ENCODE assay signal across 17 cellular contexts in genomic region chr7:70131807-70132565, GRCh38.
DNase-seq lines count a peak whose midpoint lies in the region; ATAC-seq and TF ChIP-seq lines count a peak whose summit lies in the region.
"Had no signal": no experiment of that assay in that cellular context is flagged by ENCODE, and none has a peak within 500 bp of the region (broad histone marks: within the 10 kb centered on the region; RNA-seq: fewer than 3 reads in every experiment).

No MANE protein-coding gene starts in this region.

- no peaks in the 10 kb centered on the region for H3K27me3 ChIP-seq in mesendoderm (ENCODE audit: insufficient read depth, low read length, poor library complexity)
- H3K27me3 ChIP-seq: gastrocnemius medialis, right atrium auricular region, suprapubic skin had no signal

- H3K79me2 ChIP-seq in mesendoderm (ENCODE audit: control insufficient read depth, insufficient read depth, low read length): no peaks in the 10 kb centered on the region

- H3K27ac ChIP-seq in mesendoderm (ENCODE audit: low read depth, low read length): no peak overlapping the region
- H3K27ac ChIP-seq: gastrocnemius medialis, right atrium auricular region, suprapubic skin had no signal

- no peak overlapping the region for H3K4ac ChIP-seq in mesendoderm (ENCODE audit: low read depth, low read length)

- H3K36me3 Mint-ChIP-seq in mesothelial cell of epicardium: peaks cover 12% of the 10 kb centered on the region
- H3K36me3 Mint-ChIP-seq in activated CD4-positive, alpha-beta T cell treated with anti-CD3 and anti-CD28 coated beads for 36 hours (ENCODE audit: low read depth): no peaks in the 10 kb centered on the region
- H3K36me3 Mint-ChIP-seq in activated T-helper 2 cell treated with anti-CD3 and anti-CD28 coated beads, Interferon-gamma antibody, Interleukin-2, Interleukin-4, amounts not matched to agents 10 μg/mL and 5 μg/mL and 100 μg/mL, durations not matched to agents 14 hours and 24 hours and 36 hours (ENCODE audit: low read depth): no peaks in the 10 kb centered on the region

- H3K9ac ChIP-seq in mesendoderm (ENCODE audit: low read length): no peak overlapping the region

- no peaks in the 10 kb centered on the region for H3K4me1 ChIP-seq in mesendoderm (ENCODE audit: control insufficient read depth, low read depth, low read length)
- H3K4me1 ChIP-seq: right atrium auricular region, suprapubic skin had no signal

- H2BK120ac ChIP-seq in mesendoderm (ENCODE audit: low read depth, low read length): no peak overlapping the region

- H3K4me1 Mint-ChIP-seq in mesothelial cell of epicardium: peaks cover 29% of the 10 kb centered on the region
- H3K4me1 Mint-ChIP-seq in activated CD4-positive, alpha-beta T cell treated with anti-CD3 and anti-CD28 coated beads for 36 hours: no peaks in the 10 kb centered on the region
- no peaks in the 10 kb centered on the region for H3K4me1 Mint-ChIP-seq in activated T-helper 2 cell treated with anti-CD3 and anti-CD28 coated beads, Interferon-gamma antibody, Interleukin-2, Interleukin-4, amounts not matched to agents 10 μg/mL and 5 μg/mL and 100 μg/mL, durations not matched to agents 14 hours and 24 hours and 36 hours (ENCODE audit: low read depth)
- H3K4me1 Mint-ChIP-seq: activated B cell treated with CpG ODN at 0.5 μM for 24 hours had no signal

- DNase-seq in DMS153 (lab: John Stamatoyannopoulos, UW) (peak; percentile 24), NCI-H1092 (lab: John Stamatoyannopoulos, UW) (peak; percentile 29), NCI-H748 (lab: John Stamatoyannopoulos, UW; ENCODE audit: unreplicated experiment) (peak; percentile 76), mesothelial cell of epicardium (ENCODE audit: low spot score in 2 of 2, unreplicated experiment in 2 of 2) (no peak), mesendoderm (no peak), cerebellar nuclear complex (lab: John Stamatoyannopoulos, UW) (no peak)
- no peak for DNase-seq in activated CD4-positive, alpha-beta T cell treated with anti-CD3 and anti-CD28 coated beads for 36 hours
- no peak for DNase-seq in activated T-helper 2 cell treated with anti-CD3 and anti-CD28 coated beads, Interferon-gamma antibody, Interleukin-2, Interleukin-4, amounts not matched to agents 10 μg/mL and 5 μg/mL and 100 μg/mL, durations not matched to agents 14 hours and 24 hours and 36 hours (ENCODE audit: low spot score)
- DNase-seq: activated B cell treated with CpG ODN at 0.5 μM for 24 hours; activated effector memory CD4-positive, alpha-beta T cell treated with anti-CD3 and anti-CD28 coated beads, Interleukin-2, amount 50 U/mL, for 16 hours; AML-193; DMS79; gastrocnemius medialis; NCI-H510A; T-helper 1 cell had no signal

- no peak overlapping the region for H2BK5ac ChIP-seq in mesendoderm (ENCODE audit: low read length)

- H3K23ac ChIP-seq in mesendoderm (ENCODE audit: low read length): no peak overlapping the region

- H3K4me3 Mint-ChIP-seq in mesothelial cell of epicardium: no peak overlapping the region
- H3K4me3 Mint-ChIP-seq in activated CD4-positive, alpha-beta T cell treated with anti-CD3 and anti-CD28 coated beads for 36 hours: no peak overlapping the region
- no peak overlapping the region for H3K4me3 Mint-ChIP-seq in activated T-helper 2 cell treated with anti-CD3 and anti-CD28 coated beads, Interferon-gamma antibody, Interleukin-2, Interleukin-4, amounts not matched to agents 10 μg/mL and 5 μg/mL and 100 μg/mL, durations not matched to agents 14 hours and 24 hours and 36 hours (ENCODE audit: low read depth)
- H3K4me3 Mint-ChIP-seq: activated B cell treated with CpG ODN at 0.5 μM for 24 hours had no signal

- H4K5ac ChIP-seq in mesendoderm (ENCODE audit: low read length): no peak overlapping the region

- CTCF ChIA-PET in activated CD4-positive, alpha-beta T cell treated with anti-CD3 and anti-CD28 coated beads for 36 hours (lab: Charles Lee): no interaction called here

- no peak overlapping the region for H3K18ac ChIP-seq in mesendoderm (ENCODE audit: low read length)

- no peaks in the 10 kb centered on the region for H3K36me3 ChIP-seq in mesendoderm (ENCODE audit: control insufficient read depth, insufficient read depth, low read length)
- H3K36me3 ChIP-seq: gastrocnemius medialis, right atrium auricular region, suprapubic skin had no signal

- H3K56ac ChIP-seq in mesendoderm (ENCODE audit: low read length): no peak overlapping the region

- no peak overlapping the region for H2AK5ac ChIP-seq in mesendoderm (ENCODE audit: low read length)

- H2BK15ac ChIP-seq in mesendoderm (replicated peaks; ENCODE audit: low read depth): no peak overlapping the region

- H3K27me3 Mint-ChIP-seq in mesothelial cell of epicardium (ENCODE audit: low read depth): no peaks in the 10 kb centered on the region
- no peaks in the 10 kb centered on the region for H3K27me3 Mint-ChIP-seq in activated CD4-positive, alpha-beta T cell treated with anti-CD3 and anti-CD28 coated beads for 36 hours
- H3K27me3 Mint-ChIP-seq in activated T-helper 2 cell treated with anti-CD3 and anti-CD28 coated beads, Interferon-gamma antibody, Interleukin-2, Interleukin-4, amounts not matched to agents 10 μg/mL and 5 μg/mL and 100 μg/mL, durations not matched to agents 14 hours and 24 hours and 36 hours (ENCODE audit: low read depth): no peaks in the 10 kb centered on the region
- H3K27me3 Mint-ChIP-seq: activated B cell treated with CpG ODN at 0.5 μM for 24 hours had no signal

- POLR2A ChIA-PET in activated CD4-positive, alpha-beta T cell treated with anti-CD3 and anti-CD28 coated beads for 36 hours (lab: Charles Lee): no interaction called here

- ATAC-seq in activated CD4-positive, alpha-beta T cell treated with anti-CD3 and anti-CD28 coated beads for 36 hours: no peak
- ATAC-seq: gastrocnemius medialis had no signal

- H3K27ac Mint-ChIP-seq in mesothelial cell of epicardium: peak overlapping the region; percentile 11
- no peak overlapping the region for H3K27ac Mint-ChIP-seq in activated CD4-positive, alpha-beta T cell treated with anti-CD3 and anti-CD28 coated beads for 36 hours
- H3K27ac Mint-ChIP-seq in activated T-helper 2 cell treated with anti-CD3 and anti-CD28 coated beads, Interferon-gamma antibody, Interleukin-2, Interleukin-4, amounts not matched to agents 10 μg/mL and 5 μg/mL and 100 μg/mL, durations not matched to agents 14 hours and 24 hours and 36 hours: no peak overlapping the region
- H3K27ac Mint-ChIP-seq: activated B cell treated with CpG ODN at 0.5 μM for 24 hours had no signal

- no peaks in the 10 kb centered on the region for H3K79me1 ChIP-seq in mesendoderm (ENCODE audit: low read length)

- H4K8ac ChIP-seq in mesendoderm (ENCODE audit: low read depth, low read length): no peak overlapping the region

- no peaks in the 10 kb centered on the region for H3K9me3 Mint-ChIP-seq in mesothelial cell of epicardium
- no peaks in the 10 kb centered on the region for H3K9me3 Mint-ChIP-seq in activated CD4-positive, alpha-beta T cell treated with anti-CD3 and anti-CD28 coated beads for 36 hours (ENCODE audit: low read depth)
- peaks cover 11% of the 10 kb centered on the region for H3K9me3 Mint-ChIP-seq in activated T-helper 2 cell treated with anti-CD3 and anti-CD28 coated beads, Interferon-gamma antibody, Interleukin-2, Interleukin-4, amounts not matched to agents 10 μg/mL and 5 μg/mL and 100 μg/mL, durations not matched to agents 14 hours and 24 hours and 36 hours
- H3K9me3 Mint-ChIP-seq: activated B cell treated with CpG ODN at 0.5 μM for 24 hours had no signal

- no peak overlapping the region for H3K4me3 ChIP-seq in mesendoderm (ENCODE audit: low read length)
- H3K4me3 ChIP-seq: gastrocnemius medialis, right atrium auricular region, suprapubic skin had no signal

- intact Hi-C loops in activated CD4-positive, alpha-beta T cell treated with anti-CD3 and anti-CD28 coated beads for 36 hours (cut with DNase I, micrococcal nuclease): no loop called here
- intact Hi-C loops in activated T-helper 2 cell treated with anti-CD3 and anti-CD28 coated beads, Interferon-gamma antibody, Interleukin-2, Interleukin-4, amounts not matched to agents 10 μg/mL and 5 μg/mL and 100 μg/mL, durations not matched to agents 14 hours and 24 hours and 36 hours (cut with micrococcal nuclease): no loop called here

- no CpG with 5 or more reads among the region's 11 CpGs for WGBS in mesendoderm (ENCODE audit: extremely low coverage, insufficient coverage, low lambda C conversion rate)

- TF ChIP-seq CTCF in mesothelial cell of epicardium (IDR thresholded peaks at IDR 0.05; ENCODE audit: unreplicated experiment): no peak

- no peak overlapping the region for H3K4me2 ChIP-seq in mesendoderm (ENCODE audit: low read length)

Comparison
In these comparisons a context has a peak if more than half of its experiments do, and no peak if none do; other contexts are left out.
1. DNase-seq: peak in DMS153 (single experiment), NCI-H1092 (single experiment) and NCI-H748 (single experiment); none in mesothelial cell of epicardium (0 of 2), activated CD4-positive, alpha-beta T cell treated with anti-CD3 and anti-CD28 coated beads for 36 hours (single experiment), activated T-helper 2 cell treated with anti-CD3 and anti-CD28 coated beads, Interferon-gamma antibody, Interleukin-2, Interleukin-4, amounts not matched to agents 10 μg/mL and 5 μg/mL and 100 μg/mL, durations not matched to agents 14 hours and 24 hours and 36 hours (single experiment), mesendoderm (single experiment) and cerebellar nuclear complex (0 of 2).